22 cellular contexts compared by ENCODE assay signal in genomic region chr22:38796262-38796957, GRCh38.
"Had no signal": no experiment of that assay in that cellular context is flagged by ENCODE, and none has a peak within 500 bp of the region (broad histone marks: within the 10 kb centered on the region; RNA-seq: fewer than 3 reads in every experiment).

No MANE protein-coding gene starts in this region.

- H3K4me1 ChIP-seq: psoas muscle had no signal

- H3K4me3 ChIP-seq: ascending aorta, esophagus muscularis mucosa, neural progenitor cell, psoas muscle, suprapubic skin, transverse colon had no signal

- H3K27me3 ChIP-seq: ascending aorta, transverse colon had no signal

- DNase-seq: activated CD4-positive, alpha-beta T cell treated with anti-CD3 and anti-CD28 coated beads, Interleukin-2, amount 10 ng/mL, durations not matched to agents 24 days and 14 days; activated CD8-positive, alpha-beta T cell treated with anti-CD3 and anti-CD28 coated beads for 36 hours; activated naive CD4-positive, alpha-beta T cell treated with anti-CD3 and anti-CD28 coated beads, Interleukin-2, amount 10 ng/mL, durations not matched to agents 7 days and 5 days; activated naive CD8-positive, alpha-beta T cell treated with anti-CD3 and anti-CD28 coated beads, Interleukin-2, amount 50 U/mL, for 24 hours; activated T-cell treated with anti-CD3 and anti-CD28 coated beads, Interleukin-2, amount 50 U/mL, for 1 hour; dermis blood vessel endothelial cell; effector memory CD4-positive, alpha-beta T cell; foreskin fibroblast; left cardiac atrium; mesendoderm; naive thymus-derived CD4-positive, alpha-beta T cell; psoas muscle; right cardiac atrium; stimulated activated CD4-positive, alpha-beta T cell treated with anti-CD3 and anti-CD28 coated beads, Interleukin-2, amount 100 ng/mL, for 24 hours; stimulated activated naive CD8-positive, alpha-beta T cell treated with anti-CD3 and anti-CD28 coated beads, Interleukin-15, Interleukin-2, amounts not matched to agents 100 U/mL and 50 U/mL, for 24 hours; T-helper 9 cell; transverse colon had no signal

- FAIRE-seq: endothelial cell of umbilical vein had no signal

- ATAC-seq: activated CD8-positive, alpha-beta T cell treated with anti-CD3 and anti-CD28 coated beads for 36 hours; activated naive CD8-positive, alpha-beta T cell treated with anti-CD3 and anti-CD28 coated beads, Interleukin-2, amount 50 U/mL, for 24 hours; left cardiac atrium; naive thymus-derived CD4-positive, alpha-beta T cell; psoas muscle; right cardiac atrium; stimulated activated naive CD8-positive, alpha-beta T cell treated with anti-CD3 and anti-CD28 coated beads, Interleukin-15, Interleukin-2, amounts not matched to agents 100 U/mL and 50 U/mL, for 24 hours had no signal

- H3K36me3 ChIP-seq: ascending aorta, esophagus muscularis mucosa, neural progenitor cell, suprapubic skin, transverse colon had no signal

- H3K9ac ChIP-seq: neural progenitor cell had no signal

- H3K9me3 ChIP-seq: ascending aorta, esophagus muscularis mucosa, psoas muscle, suprapubic skin, transverse colon had no signal

- H3K4me2 ChIP-seq: neural progenitor cell had no signal

- H3K27ac ChIP-seq: ascending aorta, esophagus muscularis mucosa, neural progenitor cell, psoas muscle, suprapubic skin, transverse colon had no signal

- H2AFZ ChIP-seq: neural progenitor cell had no signal
